ENCODE assay signal across 8 cellular contexts in the genomic region with DNA sequence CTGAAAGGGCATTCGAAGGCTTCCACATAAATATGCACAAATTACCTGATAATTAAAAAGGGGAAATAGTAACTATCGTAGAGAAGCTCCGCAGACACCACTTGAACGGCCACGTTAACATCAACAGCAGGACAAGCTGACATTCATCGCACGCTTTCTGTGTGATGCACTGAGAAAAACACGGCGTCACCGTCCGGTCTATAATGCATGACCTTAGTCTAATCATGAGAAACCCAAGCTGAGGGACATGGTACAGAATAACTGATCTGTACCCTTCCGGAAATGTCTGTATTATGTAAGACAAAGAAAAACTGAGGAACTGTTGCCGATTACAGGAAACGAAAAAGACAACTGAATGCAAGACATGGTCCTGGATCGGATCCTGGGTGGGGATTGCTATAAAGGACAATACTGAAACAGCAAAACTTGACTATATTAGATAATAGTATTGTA. TPM values are rescaled to one million over a fixed set of nuclear protein-coding genes. Genes with fewer than 3 reads are reported as not detected.
DNase-seq lines count a peak whose midpoint lies in the region; ATAC-seq and TF ChIP-seq lines count a peak whose summit lies in the region.

No MANE protein-coding gene starts in this region.

- no peaks in the 10 kb centered on the region for H3K9me3 ChIP-seq in vagina

- H3K4me3 ChIP-seq in LNCaP clone FGC (ENCODE audit: low read depth, low read length): peak overlapping the region; percentile 95
- H3K4me3 ChIP-seq in vagina: peak overlapping the region; percentile 55 to 84

- H3K36me3 Mint-ChIP-seq in natural killer cell: no peaks in the 10 kb centered on the region

- peak overlapping the region; percentile 96 for H3K27ac Mint-ChIP-seq in natural killer cell

- H3K27me3 Mint-ChIP-seq in natural killer cell (ENCODE audit: low read depth in 2 of 2): no peaks in the 10 kb centered on the region

- peak; percentile 16 for ATAC-seq in GM21723 (IDR thresholded peaks at IDR 0.05; ENCODE audit: unreplicated experiment)
- peak; percentile 14 to 35 (median 17) for ATAC-seq in natural killer cell
- ATAC-seq in GM21786 (IDR thresholded peaks at IDR 0.05; ENCODE audit: unreplicated experiment): no peak

- no peaks in the 10 kb centered on the region for H3K27me3 ChIP-seq in vagina

- TF ChIP-seq POLR2A in vagina (IDR thresholded peaks at IDR 0.05): peak in 1 of 2 donors; percentile 17

- intact Hi-C loops in natural killer cell (cut with micrococcal nuclease): loop anchor here (1.0 to 10.0 kb wide), 4 partner anchors 15 to 195 kb away; partner anchors contain the start of genes L3MBTL2 and ZC3H7B
- intact Hi-C loops in vagina (cut with DNase I): no loop called here

- DNase-seq in EH (ENCODE audit: low read depth): peak; percentile 62
- no peak for DNase-seq in LNCaP clone FGC (ENCODE audit: low read depth)
- peak; percentile 61 for DNase-seq in activated CD4-positive, CD25-positive, alpha-beta regulatory T cell treated with anti-CD3 and anti-CD28 coated beads, Interleukin-2, amount 50 U/mL, for 72 hours
- DNase-seq in effector CD4-positive, alpha-beta T cell: peak; percentile 40
- DNase-seq in natural killer cell: no peak
- DNase-seq in vagina (ENCODE audit: extremely low spot score in 2 of 2): no peak

- peaks cover 0 to 7% of the 10 kb centered on the region in 2 donors for H3K36me3 ChIP-seq in vagina

- no peaks in the 10 kb centered on the region for H3K9me3 Mint-ChIP-seq in natural killer cell

- H3K4me1 ChIP-seq in vagina: peaks cover 19% of the 10 kb centered on the region

- TF ChIP-seq CTCF in LNCaP clone FGC (IDR thresholded peaks at IDR 0.05; ENCODE audit: control insufficient read depth, extremely low read depth, insufficient read depth) (no peak), natural killer cell (IDR thresholded peaks at IDR 0.05) (no peak), vagina (IDR thresholded peaks at IDR 0.05) (no peak)

- peak overlapping the region; percentile 93 for H3K4me3 Mint-ChIP-seq in natural killer cell

- H3K4me1 Mint-ChIP-seq in natural killer cell: peaks cover 17 to 33% of the 10 kb centered on the region in 2 donors

- H3K27ac ChIP-seq in vagina: peak overlapping the region; percentile 85

RNA-seq across cellular contexts. Expression of gene RANGAP1, which starts 0.7 kb away (rescaled TPM):
- total RNA-seq in natural killer cell: 10 to 100 TPM; 44.0 to 54.2 (median 54.0) TPM
- total RNA-seq in vagina: 45.7 TPM

RNA-seq across cellular contexts. Expression of gene ZC3H7B, which starts 14.7 kb away (rescaled TPM):
- total RNA-seq in natural killer cell (10 to 100 TPM; 33.9 to 40.3 (median 38.3) TPM), vagina (28.2 TPM)

RNA-seq across cellular contexts. Expression of gene CHADL, which starts 45.9 kb away (rescaled TPM):
- total RNA-seq in natural killer cell: 1 to 10 TPM in 1 of 3 donors, under 1 TPM in 2; 0.35 to 1.2 (median 0.36) TPM
- 3.7 TPM for total RNA-seq in vagina

Comparison
In these comparisons a context has a peak if more than half of its experiments do, and no peak if none do; other contexts are left out.
1. DNase-seq: peak in EH (single experiment), activated CD4-positive, CD25-positive, alpha-beta regulatory T cell treated with anti-CD3 and anti-CD28 coated beads, Interleukin-2, amount 50 U/mL, for 72 hours (single experiment) and effector CD4-positive, alpha-beta T cell (single experiment); none in LNCaP clone FGC (single experiment), natural killer cell (single experiment) and vagina (0 of 2).